ENCODE assay signal across 8 cellular contexts in the genomic region with DNA sequence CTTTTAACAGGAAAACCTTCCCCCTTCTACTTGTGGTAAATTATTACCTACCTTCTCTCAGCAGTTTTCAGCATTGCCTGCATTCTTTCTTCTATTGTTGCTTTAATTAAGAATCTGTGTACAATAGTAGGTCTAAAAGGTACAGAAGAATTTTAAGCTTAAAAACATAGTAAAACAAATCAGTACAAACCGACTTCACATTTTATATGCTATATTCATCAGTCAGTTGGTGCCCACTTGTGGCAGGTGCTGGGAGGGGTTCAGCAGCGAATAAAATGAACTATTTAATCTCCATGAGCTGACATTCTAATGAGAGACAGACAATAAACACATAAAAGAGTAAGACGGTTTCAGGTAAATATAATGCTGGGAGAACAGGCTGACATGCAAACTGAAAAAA.
DNase-seq lines count a peak whose midpoint lies in the region; ATAC-seq lines count a peak whose summit lies in the region.

No MANE protein-coding gene starts in this region.

- peak; percentile 2 to 7 for DNase-seq in activated CD4-positive, alpha-beta T cell treated with anti-CD3 and anti-CD28 coated beads for 4 hours
- DNase-seq in activated CD4-positive, alpha-beta T cell treated with anti-CD3 and anti-CD28 coated beads, Interleukin-2, amount 10 ng/mL, durations not matched to agents 7 days and 5 days, result no peak
- peak; percentile 48 for DNase-seq in NCI-H526 treated with DMSO at 0.1 percent for 48 hours (lab: John Stamatoyannopoulos, UW)
- DNase-seq in effector memory CD8-positive, alpha-beta T cell, result peak; percentile 11 to 36 (median 22)
- peak; percentile 76 for DNase-seq in renal cortical epithelial cell (ENCODE audit: low read depth)
- no peak for DNase-seq in germinal center (ENCODE audit: low spot score)
- no peak for DNase-seq in putamen (ENCODE audit: low spot score)

- no peaks in the 10 kb centered on the region for H3K27me3 Mint-ChIP-seq in activated CD4-positive, alpha-beta T cell treated with anti-CD3 and anti-CD28 coated beads, Interleukin-2, amount 10 ng/mL, durations not matched to agents 7 days and 5 days
- no peaks in the 10 kb centered on the region for H3K27me3 Mint-ChIP-seq in effector memory CD8-positive, alpha-beta T cell

- ATAC-seq in effector memory CD8-positive, alpha-beta T cell (replicated peaks), result peak; percentile 48
- ATAC-seq in HG03457 (IDR thresholded peaks at IDR 0.05; ENCODE audit: unreplicated experiment), result no peak

- peaks cover 4% of the 10 kb centered on the region for H3K36me3 Mint-ChIP-seq in activated CD4-positive, alpha-beta T cell treated with anti-CD3 and anti-CD28 coated beads, Interleukin-2, amount 10 ng/mL, durations not matched to agents 7 days and 5 days (ENCODE audit: low read depth)
- peaks cover 7% of the 10 kb centered on the region for H3K36me3 Mint-ChIP-seq in effector memory CD8-positive, alpha-beta T cell (ENCODE audit: insufficient read depth)

- H3K4me3 Mint-ChIP-seq in activated CD4-positive, alpha-beta T cell treated with anti-CD3 and anti-CD28 coated beads, Interleukin-2, amount 10 ng/mL, durations not matched to agents 7 days and 5 days, result no peak overlapping the region
- no peak overlapping the region for H3K4me3 Mint-ChIP-seq in effector memory CD8-positive, alpha-beta T cell

- H3K4me1 Mint-ChIP-seq in activated CD4-positive, alpha-beta T cell treated with anti-CD3 and anti-CD28 coated beads, Interleukin-2, amount 10 ng/mL, durations not matched to agents 7 days and 5 days, result no peaks in the 10 kb centered on the region
- H3K4me1 Mint-ChIP-seq in effector memory CD8-positive, alpha-beta T cell (ENCODE audit: low read depth in 2 of 2), result no peaks in the 10 kb centered on the region

- POLR2A ChIA-PET in activated CD4-positive, alpha-beta T cell treated with anti-CD3 and anti-CD28 coated beads, Interleukin-2, amount 10 ng/mL, durations not matched to agents 7 days and 5 days (lab: Charles Lee), result interaction anchor here (1.4 kb wide), 1 partner anchor 153 kb away, joined by 3 read pairs; a partner anchor contains a TSS

- CTCF ChIA-PET in activated CD4-positive, alpha-beta T cell treated with anti-CD3 and anti-CD28 coated beads, Interleukin-2, amount 10 ng/mL, durations not matched to agents 7 days and 5 days (lab: Charles Lee), result no interaction called here

- no peak overlapping the region for H3K27ac Mint-ChIP-seq in activated CD4-positive, alpha-beta T cell treated with anti-CD3 and anti-CD28 coated beads, Interleukin-2, amount 10 ng/mL, durations not matched to agents 7 days and 5 days
- H3K27ac Mint-ChIP-seq in effector memory CD8-positive, alpha-beta T cell, result no peak overlapping the region

- H3K9me3 Mint-ChIP-seq in activated CD4-positive, alpha-beta T cell treated with anti-CD3 and anti-CD28 coated beads, Interleukin-2, amount 10 ng/mL, durations not matched to agents 7 days and 5 days, result no peaks in the 10 kb centered on the region
- H3K9me3 Mint-ChIP-seq in effector memory CD8-positive, alpha-beta T cell, result no peaks in the 10 kb centered on the region

Comparison
In these comparisons a context has a peak if more than half of its experiments do, and no peak if none do; other contexts are left out.
1. DNase-seq: peak in activated CD4-positive, alpha-beta T cell treated with anti-CD3 and anti-CD28 coated beads for 4 hours (2 of 2), NCI-H526 treated with DMSO at 0.1 percent for 48 hours (single experiment), effector memory CD8-positive, alpha-beta T cell (3 of 3) and renal cortical epithelial cell (single experiment); none in activated CD4-positive, alpha-beta T cell treated with anti-CD3 and anti-CD28 coated beads, Interleukin-2, amount 10 ng/mL, durations not matched to agents 7 days and 5 days (single experiment), germinal center (single experiment) and putamen (single experiment).